Comparison of ENCODE assay signal across 8 cellular contexts in the genomic region with DNA sequence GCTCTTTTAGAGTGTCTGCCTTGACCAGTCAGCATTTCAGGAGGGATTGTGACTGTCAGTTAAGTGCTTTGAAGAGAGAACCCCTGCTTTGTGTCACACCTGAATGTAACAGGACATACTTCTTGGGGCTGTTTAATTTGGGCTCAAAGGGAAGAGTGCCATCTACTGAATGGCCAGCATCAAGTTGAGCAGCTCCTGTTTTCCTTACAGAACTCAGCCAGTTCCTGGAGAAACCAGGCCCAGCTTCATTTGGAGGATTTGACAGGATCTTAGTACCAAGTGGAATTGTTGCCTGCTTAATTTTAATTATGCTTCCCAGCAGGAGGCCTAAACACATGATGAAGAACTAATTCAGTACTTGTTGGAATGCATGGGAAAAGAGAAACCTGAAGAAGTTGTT. TPM values are rescaled to one million over a fixed set of nuclear protein-coding genes. Genes with fewer than 3 reads are reported as not detected.
DNase-seq lines count a peak whose midpoint lies in the region; ATAC-seq and TF ChIP-seq lines count a peak whose summit lies in the region.

No MANE protein-coding gene starts in this region.

- CTCF ChIA-PET in HCT116 (lab: Charles Lee), result interaction anchor here (0.6 to 1.6 kb wide), 5 partner anchors 9 to 132 kb away, joined by 3 to 17 read pairs (median 5); no protein-coding TSS in a partner anchor

- RAD21 ChIA-PET in HCT116 (lab: Charles Lee; ENCODE audit: low non-redundant PET in 1 of 2, low total read pairs in 2 of 2, uncharacterized antibody in 2 of 2, unreplicated experiment in 2 of 2), result interaction anchor here (1.1 to 1.6 kb wide), 2 partner anchors 132 kb away, joined by 6 to 9 read pairs; no protein-coding TSS in a partner anchor

- peak; percentile 62 for TF ChIP-seq RAD21 in HCT116 (IDR thresholded peaks at IDR 0.05; ENCODE audit: low read depth)

- no TSS peak for BruUV-seq in HCT116 (replicated peaks; lab: Mats Ljungman, UMichigan)

- TF ChIP-seq POLR2A in HCT116 (IDR thresholded peaks at IDR 0.05; ENCODE audit: borderline replicate concordance, extremely low read depth, insufficient read depth, insufficient read length) (no peak), right lobe of liver (IDR thresholded peaks at IDR 0.05) (no peak)

- no peaks in the 10 kb centered on the region for H3K9me2 ChIP-seq in HCT116 (ENCODE audit: insufficient read depth)

- H3K4me3 ChIP-seq in HCT116 (replicated peaks in 1 of 2; ENCODE audit: low read depth in 1 of 2, low read length in 2 of 2) (no peak overlapping the region), right lobe of liver (no peak overlapping the region)

- no peak overlapping the region for H2AFZ ChIP-seq in HCT116 (ENCODE audit: low read depth, low read length, poor library complexity, severe bottlenecking)

- no peak overlapping the region for H3K27ac ChIP-seq in HCT116 (ENCODE audit: low read depth, low read length)
- H3K27ac ChIP-seq in right lobe of liver, result no peak overlapping the region

- peaks cover 16% of the 10 kb centered on the region; the same call in 1 of the 2 replicates for H3K79me2 ChIP-seq in HCT116 (ENCODE audit: insufficient read depth, low read length)

- H4K20me1 ChIP-seq in HCT116 (ENCODE audit: insufficient read depth), result no peaks in the 10 kb centered on the region

- ATAC-seq in HCT116 (peak; percentile 81), right lobe of liver (peak; percentile 59 to 85 (median 75))

- POLR2A ChIA-PET in HCT116 (lab: Charles Lee), result no interaction called here

- intact Hi-C loops in HCT116 (cut with micrococcal nuclease) (loop anchor here (1.0 kb wide), 1 partner anchor 132 kb away; no protein-coding TSS in a partner anchor), right lobe of liver (cut with DNase I) (no loop called here)

- in situ Hi-C loops in T47D (cut with HindIII; ENCODE audit: low pct_unique_long_range_greater_than_20kb, low sequenced_read_pairs), result no loop called here

- H3K36me3 ChIP-seq in HCT116 (ENCODE audit: control insufficient read depth in 1 of 2, insufficient read depth in 2 of 2, low read length in 2 of 2) (no peaks in the 10 kb centered on the region), right lobe of liver (no peaks in the 10 kb centered on the region)

- DNase-seq in Ammon's horn (ENCODE audit: low spot score) (peak; percentile 71), HCT116 (ENCODE audit: low read depth, low spot score) (no peak), T47D (ENCODE audit: low read depth in 1 of 2, low spot score in 1 of 2) (peak; percentile 23 to 69), right lobe of liver (no peak), GF-D8 (lab: John Stamatoyannopoulos, UW) (no peak), NCI-H2029 treated with DMSO at 0.1 percent for 48 hours (lab: John Stamatoyannopoulos, UW) (no peak)
- no peak for DNase-seq in activated CD4-positive, alpha-beta T cell treated with anti-CD3 and anti-CD28 coated beads, Interleukin-2, amount 50 U/mL, for 4 hours
- DNase-seq in activated effector memory CD4-positive, alpha-beta T cell treated with anti-CD3 and anti-CD28 coated beads, Interleukin-2, amount 50 U/mL, for 16 hours, result no peak

- no peak overlapping the region for H3K9ac ChIP-seq in HCT116 (ENCODE audit: low read length)

- peaks cover 18 to 26% of the 10 kb centered on the region in 2 experiments for H3K4me1 ChIP-seq in HCT116 (ENCODE audit: control insufficient read depth in 1 of 2, insufficient read depth in 2 of 2, low read length in 2 of 2)
- peaks cover 0 to 5% (median 2%) of the 10 kb centered on the region in 4 donors for H3K4me1 ChIP-seq in right lobe of liver

- no peaks in the 10 kb centered on the region for H3K27me3 ChIP-seq in HCT116 (ENCODE audit: insufficient read depth, low read length)
- H3K27me3 ChIP-seq in right lobe of liver, result no peaks in the 10 kb centered on the region

- H3K9me3 ChIP-seq in HCT116 (ENCODE audit: control insufficient read depth in 1 of 2, insufficient read depth in 1 of 2, low read depth in 1 of 2, low read length in 2 of 2) (no peaks in the 10 kb centered on the region), right lobe of liver (no peaks in the 10 kb centered on the region)

- TF ChIP-seq CTCF in HCT116 (IDR thresholded peaks at IDR 0.05 in 2 of 3, conservative IDR thresholded peaks at IDR 0.05 in 1 of 3; ENCODE audit: borderline replicate concordance in 1 of 3, insufficient read depth in 1 of 3, low read depth in 2 of 3, low read length in 2 of 3), result peak; percentile 31 to 61 (median 39); a peak in 4 of 6 replicates
- peak; percentile 36 to 56 (median 42) for TF ChIP-seq CTCF in right lobe of liver (IDR thresholded peaks at IDR 0.05)

- H3K4me2 ChIP-seq in HCT116 (ENCODE audit: low read length), result no peak overlapping the region

TF ChIP-seq in HCT116, 20 proteins besides CTCF, POLR2A, EP300 and RAD21:
- TF ChIP-seq CEBPB (IDR thresholded peaks at IDR 0.05; ENCODE audit: low read depth) (no peak), SIN3A (IDR thresholded peaks at IDR 0.05; ENCODE audit: low read depth) (no peak), YY1 (IDR thresholded peaks at IDR 0.05; ENCODE audit: extremely low read depth, insufficient replicate concordance, low read depth, low read length) (no peak), ZFX (IDR thresholded peaks at IDR 0.05) (no peak), TCF7L2 (IDR thresholded peaks at IDR 0.05; ENCODE audit: borderline replicate concordance, extremely low read depth, insufficient read depth, insufficient read length) (no peak), ELF1 (IDR thresholded peaks at IDR 0.05; ENCODE audit: borderline replicate concordance, low read depth) (no peak), EZH2phosphoT487 (IDR thresholded peaks at IDR 0.05; ENCODE audit: borderline replicate concordance) (no peak), EGR1 (IDR thresholded peaks at IDR 0.05; ENCODE audit: low read depth) (no peak), CBX3 (IDR thresholded peaks at IDR 0.05; ENCODE audit: low read depth) (no peak), SP1 (IDR thresholded peaks at IDR 0.05; ENCODE audit: low read depth) (no peak), ZNF274 (IDR thresholded peaks at IDR 0.05; ENCODE audit: low read depth, low read length) (no peak), POLR2AphosphoS5 (IDR thresholded peaks at IDR 0.05; ENCODE audit: low read depth, low read length) (no peak), JUND (IDR thresholded peaks at IDR 0.05) (no peak), EZH2 (IDR thresholded peaks at IDR 0.05) (no peak), FOSL1 (IDR thresholded peaks at IDR 0.05; ENCODE audit: low read depth) (no peak)
- TF ChIP-seq, protein P1, sequence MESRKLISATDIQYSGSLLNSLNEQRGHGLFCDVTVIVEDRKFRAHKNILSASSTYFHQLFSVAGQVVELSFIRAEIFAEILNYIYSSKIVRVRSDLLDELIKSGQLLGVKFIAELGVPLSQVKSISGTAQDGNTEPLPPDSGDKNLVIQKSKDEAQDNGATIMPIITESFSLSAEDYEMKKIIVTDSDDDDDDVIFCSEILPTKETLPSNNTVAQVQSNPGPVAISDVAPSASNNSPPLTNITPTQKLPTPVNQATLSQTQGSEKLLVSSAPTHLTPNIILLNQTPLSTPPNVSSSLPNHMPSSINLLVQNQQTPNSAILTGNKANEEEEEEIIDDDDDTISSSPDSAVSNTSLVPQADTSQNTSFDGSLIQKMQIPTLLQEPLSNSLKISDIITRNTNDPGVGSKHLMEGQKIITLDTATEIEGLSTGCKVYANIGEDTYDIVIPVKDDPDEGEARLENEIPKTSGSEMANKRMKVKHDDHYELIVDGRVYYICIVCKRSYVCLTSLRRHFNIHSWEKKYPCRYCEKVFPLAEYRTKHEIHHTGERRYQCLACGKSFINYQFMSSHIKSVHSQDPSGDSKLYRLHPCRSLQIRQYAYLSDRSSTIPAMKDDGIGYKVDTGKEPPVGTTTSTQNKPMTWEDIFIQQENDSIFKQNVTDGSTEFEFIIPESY (IDR thresholded peaks at IDR 0.05; ENCODE audit: extremely low read depth, insufficient replicate concordance, low read length), result no peak
- TF ChIP-seq, protein P2, sequence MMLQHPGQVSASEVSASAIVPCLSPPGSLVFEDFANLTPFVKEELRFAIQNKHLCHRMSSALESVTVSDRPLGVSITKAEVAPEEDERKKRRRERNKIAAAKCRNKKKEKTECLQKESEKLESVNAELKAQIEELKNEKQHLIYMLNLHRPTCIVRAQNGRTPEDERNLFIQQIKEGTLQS (IDR thresholded peaks at IDR 0.05), result no peak
- TF ChIP-seq, protein P3, sequence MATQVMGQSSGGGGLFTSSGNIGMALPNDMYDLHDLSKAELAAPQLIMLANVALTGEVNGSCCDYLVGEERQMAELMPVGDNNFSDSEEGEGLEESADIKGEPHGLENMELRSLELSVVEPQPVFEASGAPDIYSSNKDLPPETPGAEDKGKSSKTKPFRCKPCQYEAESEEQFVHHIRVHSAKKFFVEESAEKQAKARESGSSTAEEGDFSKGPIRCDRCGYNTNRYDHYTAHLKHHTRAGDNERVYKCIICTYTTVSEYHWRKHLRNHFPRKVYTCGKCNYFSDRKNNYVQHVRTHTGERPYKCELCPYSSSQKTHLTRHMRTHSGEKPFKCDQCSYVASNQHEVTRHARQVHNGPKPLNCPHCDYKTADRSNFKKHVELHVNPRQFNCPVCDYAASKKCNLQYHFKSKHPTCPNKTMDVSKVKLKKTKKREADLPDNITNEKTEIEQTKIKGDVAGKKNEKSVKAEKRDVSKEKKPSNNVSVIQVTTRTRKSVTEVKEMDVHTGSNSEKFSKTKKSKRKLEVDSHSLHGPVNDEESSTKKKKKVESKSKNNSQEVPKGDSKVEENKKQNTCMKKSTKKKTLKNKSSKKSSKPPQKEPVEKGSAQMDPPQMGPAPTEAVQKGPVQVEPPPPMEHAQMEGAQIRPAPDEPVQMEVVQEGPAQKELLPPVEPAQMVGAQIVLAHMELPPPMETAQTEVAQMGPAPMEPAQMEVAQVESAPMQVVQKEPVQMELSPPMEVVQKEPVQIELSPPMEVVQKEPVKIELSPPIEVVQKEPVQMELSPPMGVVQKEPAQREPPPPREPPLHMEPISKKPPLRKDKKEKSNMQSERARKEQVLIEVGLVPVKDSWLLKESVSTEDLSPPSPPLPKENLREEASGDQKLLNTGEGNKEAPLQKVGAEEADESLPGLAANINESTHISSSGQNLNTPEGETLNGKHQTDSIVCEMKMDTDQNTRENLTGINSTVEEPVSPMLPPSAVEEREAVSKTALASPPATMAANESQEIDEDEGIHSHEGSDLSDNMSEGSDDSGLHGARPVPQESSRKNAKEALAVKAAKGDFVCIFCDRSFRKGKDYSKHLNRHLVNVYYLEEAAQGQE (IDR thresholded peaks at IDR 0.05; ENCODE audit: low read depth), result no peak
- TF ChIP-seq, protein P4, sequence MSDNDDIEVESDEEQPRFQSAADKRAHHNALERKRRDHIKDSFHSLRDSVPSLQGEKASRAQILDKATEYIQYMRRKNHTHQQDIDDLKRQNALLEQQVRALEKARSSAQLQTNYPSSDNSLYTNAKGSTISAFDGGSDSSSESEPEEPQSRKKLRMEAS (IDR thresholded peaks at IDR 0.05), result no peak

RNA-seq across cellular contexts. Expression of a gene that starts 8.3 kb away (rescaled TPM):
- 41.1 TPM for total RNA-seq in HCT116 (2021; ENCODE audit: unreplicated experiment)
- 29.7 and 37.2 TPM in 2 replicates for polyA plus RNA-seq in HCT116 (2012)
- total RNA-seq in right lobe of liver, result 10 to 100 TPM; 11.7 to 71.3 (median 16.2) TPM

Comparison
In these comparisons a context has a peak if more than half of its experiments do, and no peak if none do; other contexts are left out.
1. DNase-seq: peak in Ammon's horn (single experiment) and T47D (2 of 2); none in HCT116 (single experiment), right lobe of liver (0 of 3), GF-D8 (single experiment), NCI-H2029 treated with DMSO at 0.1 percent for 48 hours (single experiment), activated CD4-positive, alpha-beta T cell treated with anti-CD3 and anti-CD28 coated beads, Interleukin-2, amount 50 U/mL, for 4 hours (0 of 2) and activated effector memory CD4-positive, alpha-beta T cell treated with anti-CD3 and anti-CD28 coated beads, Interleukin-2, amount 50 U/mL, for 16 hours (single experiment).